Comparison of ENCODE assay signal across 10 cellular contexts in genomic region chr11:32154275-32154674, GRCh38.
DNase-seq lines count a peak whose midpoint lies in the region; ATAC-seq and TF ChIP-seq lines count a peak whose summit lies in the region.
"Had no signal": no experiment of that assay in that cellular context is flagged by ENCODE, and none has a peak within 500 bp of the region (broad histone marks: within the 10 kb centered on the region; RNA-seq: fewer than 3 reads in every experiment).

No MANE protein-coding gene starts in this region.

- H3K4me3 ChIP-seq in HCT116 (replicated peaks in 1 of 2; ENCODE audit: low read depth in 1 of 2, low read length in 2 of 2) = no peak overlapping the region
- H3K4me3 ChIP-seq in Panc1 (ENCODE audit: low read depth in 2 of 2, low read length in 2 of 2) = no peak overlapping the region

- CTCF ChIA-PET in HCT116 (lab: Charles Lee) (interaction anchor here (0.7 to 1.6 kb wide), 6 partner anchors 13 to 147 kb away, joined by 3 to 6 read pairs (median 4); no protein-coding TSS in a partner anchor), Panc1 (lab: Charles Lee) (no interaction called here)

- in situ Hi-C loops in Panc1 (cut with HindIII; ENCODE audit: low pct_unique_long_range_greater_than_20kb, low sequenced_read_pairs) = no loop called here

- intact Hi-C loops in HCT116 (cut with micrococcal nuclease) (loop anchor here (1.0 kb wide), 1 partner anchor 102 kb away; no protein-coding TSS in a partner anchor), Panc1 (cut with micrococcal nuclease; ENCODE audit: unreplicated experiment) (no loop called here)

- peak; percentile 49 to 97 (median 55) for TF ChIP-seq CTCF in HCT116 (IDR thresholded peaks at IDR 0.05 in 2 of 3, conservative IDR thresholded peaks at IDR 0.05 in 1 of 3; ENCODE audit: borderline replicate concordance in 1 of 3, insufficient read depth in 1 of 3, low read depth in 2 of 3, low read length in 2 of 3)
- TF ChIP-seq CTCF in Panc1 (IDR thresholded peaks at IDR 0.05) = peak; percentile 20
- TF ChIP-seq CTCF in foreskin keratinocyte (conservative IDR thresholded peaks at IDR 0.05) = peak; percentile 45

- H3K27ac ChIP-seq in HCT116 (ENCODE audit: low read depth, low read length) = no peak overlapping the region
- H3K27ac ChIP-seq in Panc1 (ENCODE audit: low read length) = no peak overlapping the region
- no peak overlapping the region for H3K27ac ChIP-seq in foreskin keratinocyte

- H3K27me3 ChIP-seq in HCT116 (ENCODE audit: insufficient read depth, low read length) (no peaks in the 10 kb centered on the region), Panc1 (ENCODE audit: control insufficient read depth, insufficient read depth, low read length) (peaks cover 21% of the 10 kb centered on the region), foreskin keratinocyte (peaks cover 19% of the 10 kb centered on the region)

- H3K9me3 ChIP-seq in HCT116 (ENCODE audit: control insufficient read depth in 1 of 2, insufficient read depth in 1 of 2, low read depth in 1 of 2, low read length in 2 of 2) = no peaks in the 10 kb centered on the region
- no peaks in the 10 kb centered on the region for H3K9me3 ChIP-seq in Panc1 (ENCODE audit: control insufficient read depth, insufficient read depth, low read depth, low read length)

- peak; percentile 89 for TF ChIP-seq RAD21 in HCT116 (IDR thresholded peaks at IDR 0.05; ENCODE audit: low read depth)

- POLR2A ChIA-PET in HCT116 (lab: Charles Lee) (no interaction called here), Panc1 (lab: Charles Lee) (no interaction called here)

- H4K20me1 ChIP-seq in HCT116 (ENCODE audit: insufficient read depth) = no peaks in the 10 kb centered on the region

- DNase-seq in GM03348 (ENCODE audit: low spot score) (peak; percentile 17), HCT116 (ENCODE audit: low read depth, low spot score) (peak; percentile 51), Panc1 (ENCODE audit: low read depth, low spot score) (no peak), foreskin keratinocyte (no peak), NCI-H2227 treated with DMSO at 0.1 percent for 48 hours (lab: John Stamatoyannopoulos, UW) (no peak), GM19240 (ENCODE audit: insufficient read length, low spot score) (no peak), GF-D8 (lab: John Stamatoyannopoulos, UW) (no peak), NCI-H2081 (lab: John Stamatoyannopoulos, UW) (no peak)
- DNase-seq: activated CD4-positive, alpha-beta T cell treated with anti-CD3 and anti-CD28 coated beads for 4 hours had no signal

- RAD21 ChIA-PET in HCT116 (lab: Charles Lee; ENCODE audit: low non-redundant PET in 1 of 2, low total read pairs in 2 of 2, uncharacterized antibody in 2 of 2, unreplicated experiment in 2 of 2) = interaction anchor here in 1 of 2 experiments (0.6 kb wide), 1 partner anchor 102 kb away, joined by 3 read pairs; no protein-coding TSS in a partner anchor

- no peaks in the 10 kb centered on the region for H3K9me2 ChIP-seq in HCT116 (ENCODE audit: insufficient read depth)

- no peaks in the 10 kb centered on the region for H3K79me2 ChIP-seq in HCT116 (ENCODE audit: insufficient read depth, low read length)

- H3K9ac ChIP-seq in HCT116 (ENCODE audit: low read length) = no peak overlapping the region

- peak; percentile 93 for ATAC-seq in HCT116
- no peak for ATAC-seq in Panc1
- ATAC-seq in foreskin keratinocyte = peak; percentile 26
- ATAC-seq: left lobe of liver had no signal

- no peak overlapping the region for H3K4me2 ChIP-seq in HCT116 (ENCODE audit: low read length)

- TF ChIP-seq POLR2A in HCT116 (IDR thresholded peaks at IDR 0.05; ENCODE audit: borderline replicate concordance, extremely low read depth, insufficient read depth, insufficient read length) = no peak

- H3K4me1 ChIP-seq in HCT116 (ENCODE audit: control insufficient read depth in 1 of 2, insufficient read depth in 2 of 2, low read length in 2 of 2) (0 out of 4 replicates have a peak, but pooled peaks cover 0 to 2% of the 10 kb centered on the region in 2 experiments), Panc1 (ENCODE audit: control insufficient read depth, insufficient read depth, low read length) (no peaks in the 10 kb centered on the region), foreskin keratinocyte (no peaks in the 10 kb centered on the region)

- BruUV-seq in HCT116 (replicated peaks; lab: Mats Ljungman, UMichigan) (no TSS peak), Panc1 (replicated peaks; lab: Mats Ljungman, UMichigan) (no TSS peak)

- H3K36me3 ChIP-seq in HCT116 (ENCODE audit: control insufficient read depth in 1 of 2, insufficient read depth in 2 of 2, low read length in 2 of 2) (no peaks in the 10 kb centered on the region), Panc1 (ENCODE audit: control insufficient read depth, insufficient read depth, low read length) (no peaks in the 10 kb centered on the region)

- no peak overlapping the region for H2AFZ ChIP-seq in HCT116 (ENCODE audit: low read depth, low read length, poor library complexity, severe bottlenecking)

TF ChIP-seq in HCT116, 20 proteins besides CTCF, POLR2A, EP300 and RAD21:
- no peak for TF ChIP-seq EGR1 (IDR thresholded peaks at IDR 0.05; ENCODE audit: low read depth)
- no peak for TF ChIP-seq ATF3 (IDR thresholded peaks at IDR 0.05)
- no peak for TF ChIP-seq ZFX (IDR thresholded peaks at IDR 0.05)
- TF ChIP-seq CEBPB (IDR thresholded peaks at IDR 0.05; ENCODE audit: low read depth) = no peak
- no peak for TF ChIP-seq SP1 (IDR thresholded peaks at IDR 0.05; ENCODE audit: low read depth)
- TF ChIP-seq EZH2 (IDR thresholded peaks at IDR 0.05) = no peak
- TF ChIP-seq CBX3 (IDR thresholded peaks at IDR 0.05; ENCODE audit: low read depth) = no peak
- TF ChIP-seq, protein P1, sequence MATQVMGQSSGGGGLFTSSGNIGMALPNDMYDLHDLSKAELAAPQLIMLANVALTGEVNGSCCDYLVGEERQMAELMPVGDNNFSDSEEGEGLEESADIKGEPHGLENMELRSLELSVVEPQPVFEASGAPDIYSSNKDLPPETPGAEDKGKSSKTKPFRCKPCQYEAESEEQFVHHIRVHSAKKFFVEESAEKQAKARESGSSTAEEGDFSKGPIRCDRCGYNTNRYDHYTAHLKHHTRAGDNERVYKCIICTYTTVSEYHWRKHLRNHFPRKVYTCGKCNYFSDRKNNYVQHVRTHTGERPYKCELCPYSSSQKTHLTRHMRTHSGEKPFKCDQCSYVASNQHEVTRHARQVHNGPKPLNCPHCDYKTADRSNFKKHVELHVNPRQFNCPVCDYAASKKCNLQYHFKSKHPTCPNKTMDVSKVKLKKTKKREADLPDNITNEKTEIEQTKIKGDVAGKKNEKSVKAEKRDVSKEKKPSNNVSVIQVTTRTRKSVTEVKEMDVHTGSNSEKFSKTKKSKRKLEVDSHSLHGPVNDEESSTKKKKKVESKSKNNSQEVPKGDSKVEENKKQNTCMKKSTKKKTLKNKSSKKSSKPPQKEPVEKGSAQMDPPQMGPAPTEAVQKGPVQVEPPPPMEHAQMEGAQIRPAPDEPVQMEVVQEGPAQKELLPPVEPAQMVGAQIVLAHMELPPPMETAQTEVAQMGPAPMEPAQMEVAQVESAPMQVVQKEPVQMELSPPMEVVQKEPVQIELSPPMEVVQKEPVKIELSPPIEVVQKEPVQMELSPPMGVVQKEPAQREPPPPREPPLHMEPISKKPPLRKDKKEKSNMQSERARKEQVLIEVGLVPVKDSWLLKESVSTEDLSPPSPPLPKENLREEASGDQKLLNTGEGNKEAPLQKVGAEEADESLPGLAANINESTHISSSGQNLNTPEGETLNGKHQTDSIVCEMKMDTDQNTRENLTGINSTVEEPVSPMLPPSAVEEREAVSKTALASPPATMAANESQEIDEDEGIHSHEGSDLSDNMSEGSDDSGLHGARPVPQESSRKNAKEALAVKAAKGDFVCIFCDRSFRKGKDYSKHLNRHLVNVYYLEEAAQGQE (IDR thresholded peaks at IDR 0.05; ENCODE audit: low read depth) = no peak
- no peak for TF ChIP-seq YY1 (IDR thresholded peaks at IDR 0.05; ENCODE audit: extremely low read depth, insufficient replicate concordance, low read depth, low read length)
- TF ChIP-seq, protein P2, sequence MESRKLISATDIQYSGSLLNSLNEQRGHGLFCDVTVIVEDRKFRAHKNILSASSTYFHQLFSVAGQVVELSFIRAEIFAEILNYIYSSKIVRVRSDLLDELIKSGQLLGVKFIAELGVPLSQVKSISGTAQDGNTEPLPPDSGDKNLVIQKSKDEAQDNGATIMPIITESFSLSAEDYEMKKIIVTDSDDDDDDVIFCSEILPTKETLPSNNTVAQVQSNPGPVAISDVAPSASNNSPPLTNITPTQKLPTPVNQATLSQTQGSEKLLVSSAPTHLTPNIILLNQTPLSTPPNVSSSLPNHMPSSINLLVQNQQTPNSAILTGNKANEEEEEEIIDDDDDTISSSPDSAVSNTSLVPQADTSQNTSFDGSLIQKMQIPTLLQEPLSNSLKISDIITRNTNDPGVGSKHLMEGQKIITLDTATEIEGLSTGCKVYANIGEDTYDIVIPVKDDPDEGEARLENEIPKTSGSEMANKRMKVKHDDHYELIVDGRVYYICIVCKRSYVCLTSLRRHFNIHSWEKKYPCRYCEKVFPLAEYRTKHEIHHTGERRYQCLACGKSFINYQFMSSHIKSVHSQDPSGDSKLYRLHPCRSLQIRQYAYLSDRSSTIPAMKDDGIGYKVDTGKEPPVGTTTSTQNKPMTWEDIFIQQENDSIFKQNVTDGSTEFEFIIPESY (IDR thresholded peaks at IDR 0.05; ENCODE audit: extremely low read depth, insufficient replicate concordance, low read length) = no peak
- TF ChIP-seq ZNF274 (IDR thresholded peaks at IDR 0.05; ENCODE audit: low read depth, low read length) = no peak
- no peak for TF ChIP-seq FOSL1 (IDR thresholded peaks at IDR 0.05; ENCODE audit: low read depth)

Comparison
In these comparisons a context has a peak if more than half of its experiments do, and no peak if none do; other contexts are left out.
1. DNase-seq: peak in GM03348 (single experiment) and HCT116 (single experiment); none in Panc1 (single experiment), foreskin keratinocyte (0 of 2), NCI-H2227 treated with DMSO at 0.1 percent for 48 hours (single experiment), GM19240 (single experiment), GF-D8 (single experiment) and NCI-H2081 (0 of 2).
2. Peak in every context shown above with its lines, with median percentiles within 50 percentile points of each other: CTCF ChIP-seq.